ENCODE assay signal across 9 cellular contexts in the genomic region with DNA sequence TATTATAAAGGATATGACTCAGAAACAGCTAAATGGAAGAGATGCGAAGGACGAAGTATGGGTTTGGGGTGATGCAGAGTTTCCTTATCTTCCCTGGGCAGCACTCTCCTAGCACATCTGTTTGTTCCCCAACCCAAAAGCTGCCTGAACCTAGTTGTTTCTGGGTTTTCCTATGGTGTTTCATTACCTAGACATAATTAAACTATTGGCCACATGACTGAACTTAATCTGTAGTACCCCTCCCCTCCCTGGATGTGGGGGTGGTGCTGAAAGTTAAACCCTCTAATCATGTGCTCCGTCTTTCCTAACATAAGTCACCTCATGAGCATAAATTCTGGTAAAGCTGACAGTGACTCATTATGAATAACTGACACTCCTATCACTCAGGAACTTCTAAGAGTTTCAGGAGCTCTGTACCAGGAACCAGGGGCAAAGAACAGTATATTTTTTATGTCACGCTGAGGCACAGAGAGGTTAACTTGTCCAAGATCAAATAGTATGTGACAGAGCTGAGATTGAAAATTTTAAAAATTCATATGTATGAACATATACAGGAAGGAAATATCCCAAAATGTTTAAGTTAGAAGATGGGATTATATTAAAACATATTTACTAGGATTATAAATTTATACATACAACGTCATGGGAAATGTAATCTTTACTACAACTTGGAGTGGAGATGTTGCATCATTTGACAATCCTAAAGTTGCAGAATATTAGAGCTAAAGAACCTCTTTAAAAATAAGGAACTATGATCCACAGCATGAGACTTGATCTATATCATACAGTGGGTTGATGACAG. TPM values are rescaled to one million over a fixed set of nuclear protein-coding genes. Genes with fewer than 3 reads are reported as not detected.
DNase-seq lines count a peak whose midpoint lies in the region; ATAC-seq, FAIRE-seq and TF ChIP-seq lines count a peak whose summit lies in the region.
"Had no signal": no experiment of that assay in that cellular context is flagged by ENCODE, and none has a peak within 500 bp of the region (broad histone marks: within the 10 kb centered on the region; RNA-seq: fewer than 3 reads in every experiment).

No MANE protein-coding gene starts in this region.

- peaks cover 6% of the 10 kb centered on the region for H3F3A ChIP-seq in PC-3 (ENCODE audit: low read length, unreplicated experiment)

- H3K4me3 Mint-ChIP-seq in effector memory CD8-positive, alpha-beta T cell: no peak overlapping the region
- H3K4me3 Mint-ChIP-seq: T-helper 17 cell had no signal

- H3K4me1 ChIP-seq in PC-3 (ENCODE audit: insufficient read depth, low read length): peaks cover 36% of the 10 kb centered on the region
- H3K4me1 ChIP-seq in small intestine (ENCODE audit: control insufficient read depth in 2 of 2, insufficient read depth in 1 of 2, low read depth in 1 of 2, low read length in 1 of 2): peaks cover 0 to 3% of the 10 kb centered on the region in 2 donors
- H3K4me1 ChIP-seq in heart left ventricle: peaks cover 0 to 26% (median 7%) of the 10 kb centered on the region in 12 donors

- H3K4me3 ChIP-seq in PC-3 (ENCODE audit: low read length) (peak overlapping the region; percentile 39; the same call in 1 of the 2 replicates), astrocyte of the spinal cord (ENCODE audit: low read depth, low read length) (no peak overlapping the region), small intestine (ENCODE audit: low read depth in 1 of 2, low read length in 2 of 2) (no peak overlapping the region), heart left ventricle (no peak overlapping the region)

- BruUV-seq in PC-3 (replicated peaks; lab: Mats Ljungman, UMichigan): no TSS peak

- no peak for TF ChIP-seq CTCF in PC-3 (conservative IDR thresholded peaks at IDR 0.05; ENCODE audit: low read depth, low read length)
- TF ChIP-seq CTCF in astrocyte of the spinal cord (IDR thresholded peaks at IDR 0.05; ENCODE audit: low read depth, low read length): no peak
- no peak for TF ChIP-seq CTCF in heart left ventricle (IDR thresholded peaks at IDR 0.05)

- no peaks in the 10 kb centered on the region for H3K9me3 ChIP-seq in PC-3 (ENCODE audit: low read length)
- H3K9me3 ChIP-seq in small intestine (ENCODE audit: control insufficient read depth, low read depth): no peaks in the 10 kb centered on the region
- H3K9me3 ChIP-seq in heart left ventricle: no peaks in the 10 kb centered on the region

- H3K36me3 Mint-ChIP-seq in effector memory CD8-positive, alpha-beta T cell (ENCODE audit: insufficient read depth): peaks cover 4% of the 10 kb centered on the region

- TF ChIP-seq POLR2A in heart left ventricle (IDR thresholded peaks at IDR 0.05): no peak

- H3K27me3 Mint-ChIP-seq in effector memory CD8-positive, alpha-beta T cell: peaks cover 7 to 23% of the 10 kb centered on the region in 2 donors

- CTCF ChIA-PET in PC-3 (lab: Charles Lee): interaction anchor here (0.6 to 1.4 kb wide), 5 partner anchors 32 to 71 kb away, joined by 3 to 7 read pairs (median 4); no protein-coding TSS in a partner anchor

- in situ Hi-C loops in astrocyte of the spinal cord (cut with HindIII; ENCODE audit: low sequenced_read_pairs): no loop called here

- H3K4me1 Mint-ChIP-seq in effector memory CD8-positive, alpha-beta T cell (ENCODE audit: low read depth in 2 of 2): peaks cover 7 to 8% of the 10 kb centered on the region in 2 donors

- H3K9ac ChIP-seq in PC-3 (ENCODE audit: low read length): peak overlapping the region; percentile 63

- POLR2A ChIA-PET in PC-3 (lab: Charles Lee; ENCODE audit: unreplicated experiment): interaction anchor here (0.6 to 1.0 kb wide), 4 partner anchors 71 to 513 kb away, joined by 3 read pairs; partner anchors contain the start of gene UBE2H

- WGBS in small intestine, 3 donors: 47 to 66% (median 60%) methylated on average over 5 of the region's 5 CpGs
- WGBS in heart left ventricle, 4 donors: 70 to 83% (median 76%) methylated on average over 5 of the region's 5 CpGs

- H3K9me2 ChIP-seq in PC-3 (replicated peaks; ENCODE audit: low read length): no peaks in the 10 kb centered on the region

- DNase-seq in GDM1 (lab: John Stamatoyannopoulos, UW) (peak; percentile 23), PC-3 (peak; percentile 83), astrocyte of the spinal cord (ENCODE audit: low read depth, low spot score) (peak; percentile 28), small intestine (peak; percentile 33), heart left ventricle (no peak), NK-92 (lab: John Stamatoyannopoulos, UW; ENCODE audit: unreplicated experiment) (no peak)
- no peak for DNase-seq in effector memory CD8-positive, alpha-beta T cell
- DNase-seq: T-helper 17 cell had no signal

- H3K27me3 ChIP-seq in PC-3 (ENCODE audit: low read length) (no peaks in the 10 kb centered on the region), small intestine (ENCODE audit: control insufficient read depth in 2 of 2, insufficient read depth in 2 of 2, low read length in 2 of 2) (peaks cover 0 to 4% of the 10 kb centered on the region in 2 donors), heart left ventricle (peaks cover 0 to 19% (median 0%) of the 10 kb centered on the region in 9 donors)

- H3K9me3 Mint-ChIP-seq in effector memory CD8-positive, alpha-beta T cell: no peaks in the 10 kb centered on the region

- H4K20me1 ChIP-seq in PC-3 (ENCODE audit: low read length): no peaks in the 10 kb centered on the region

- peak overlapping the region; percentile 53 for H2AFZ ChIP-seq in PC-3 (ENCODE audit: low read length)

- no peak overlapping the region for H3K27ac Mint-ChIP-seq in effector memory CD8-positive, alpha-beta T cell
- H3K27ac Mint-ChIP-seq: T-helper 17 cell had no signal

- peaks cover 26% of the 10 kb centered on the region for H3K79me2 ChIP-seq in PC-3 (ENCODE audit: low read length)

- intact Hi-C loops in PC-3 (cut with micrococcal nuclease) (no loop called here), heart left ventricle (cut with DNase I) (no loop called here)

- no peak for FAIRE-seq in small intestine (lab: Jason Lieb, UNC)

- H3K27ac ChIP-seq in PC-3 (ENCODE audit: low read length) (peak overlapping the region; percentile 92), small intestine (ENCODE audit: low read depth in 1 of 2, low read length in 1 of 2) (no peak overlapping the region), heart left ventricle (peak overlapping the region in 2 of 12 donors; percentile 37 to 39)

- peak overlapping the region; percentile 77 for H3K4me2 ChIP-seq in PC-3 (ENCODE audit: low read length)

- ATAC-seq in PC-3 (peak; percentile 70), heart left ventricle (no peak), GM19463 (IDR thresholded peaks at IDR 0.05; ENCODE audit: unreplicated experiment) (no peak)
- no peak for ATAC-seq in effector memory CD8-positive, alpha-beta T cell (replicated peaks)
- ATAC-seq: T-helper 17 cell had no signal

- 0 out of 2 replicates have a peak, but pooled peaks cover 7% of the 10 kb centered on the region for H3K36me3 ChIP-seq in PC-3 (ENCODE audit: low read depth, low read length)
- H3K36me3 ChIP-seq in small intestine (ENCODE audit: control insufficient read depth in 2 of 2, insufficient read depth in 2 of 2, low read length in 2 of 2): no peaks in the 10 kb centered on the region
- no peaks in the 10 kb centered on the region for H3K36me3 ChIP-seq in heart left ventricle

RNA-seq across cellular contexts. Expression of gene STRIP2, which starts 4.8 kb away (rescaled TPM):
- total RNA-seq in PC-3 (2014; rRNA removed): 7.5 and 8.0 TPM in 2 replicates
- 1 to 10 TPM in 1 of 3 donors, under 1 TPM in 1, not detected in 1; 0.22 to 1.3 TPM for polyA plus RNA-seq in small intestine
- total RNA-seq in heart left ventricle: 10 to 100 TPM; 11.4 to 43.7 (median 18.2) TPM
- 10 to 100 TPM in 1 of 2 donors, 1 to 10 TPM in 1; 7.6 to 29.3 TPM for polyA plus RNA-seq in heart left ventricle

Comparison
In these comparisons a context has a peak if more than half of its experiments do, and no peak if none do; other contexts are left out.
1. DNase-seq: peak in GDM1 (single experiment), PC-3 (single experiment), astrocyte of the spinal cord (single experiment) and small intestine (single experiment); none in heart left ventricle (0 of 5), effector memory CD8-positive, alpha-beta T cell (0 of 3) and NK-92 (single experiment).